8 cellular contexts compared by ENCODE assay signal in the genomic region with DNA sequence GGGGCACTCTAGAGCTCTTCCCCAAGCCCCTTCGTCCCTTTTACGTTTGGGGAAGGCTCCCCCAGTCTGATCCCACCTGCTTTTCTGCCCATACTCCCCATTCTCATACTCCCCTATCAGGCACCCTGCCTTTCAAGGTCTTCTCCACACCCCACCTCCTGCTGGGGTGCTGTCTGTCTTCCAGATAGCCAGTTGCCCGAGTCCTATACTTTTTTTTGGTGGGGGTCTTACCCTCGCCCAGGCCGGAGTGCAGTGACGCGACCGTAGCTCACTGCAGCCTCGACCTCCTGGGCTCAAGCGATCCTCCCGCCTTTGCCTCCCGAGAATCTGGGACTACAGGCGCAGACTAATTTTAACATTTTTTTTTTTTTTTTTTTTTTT. TPM values are rescaled to one million over a fixed set of nuclear protein-coding genes. Genes with fewer than 3 reads are reported as not detected.
A peak's percentile ranks its signal among the peaks of the same experiment; 100 is the strongest.
DNase-seq lines count a peak whose midpoint lies in the region; ATAC-seq, FAIRE-seq and TF ChIP-seq lines count a peak whose summit lies in the region.

No MANE protein-coding gene starts in this region.

- in situ Hi-C loops in ACHN (cut with HindIII; ENCODE audit: low pct_ligation_motif_present, low pct_unique_long_range_greater_than_20kb, low sequenced_read_pairs), result no loop called here

- POLR2A ChIA-PET in A549 (lab: Yijun Ruan, JAX) (interaction anchor here (1.0 to 2.5 kb wide), 7 partner anchors 18 to 117 kb away, joined by 3 to 16 read pairs (median 6); partner anchors contain the start of genes METTL27 and MLXIPL), HCT116 (lab: Charles Lee) (interaction anchor here (0.5 to 5.8 kb wide), 12 partner anchors 23 to 240 kb away, joined by 3 to 43 read pairs (median 6); partner anchors contain the start of genes CLDN4 and METTL27), MCF 10A (lab: Yijun Ruan, JAX) (interaction anchor here (0.7 to 3.0 kb wide), 14 partner anchors 20 to 218 kb away, joined by 3 to 28 read pairs (median 8); partner anchors contain the start of genes BAZ1B, METTL27, STX1A and TBL2)

- intact Hi-C loops in HCT116 (cut with micrococcal nuclease), result loop anchor here (10.0 kb wide), 1 partner anchor 415 kb away; the partner anchor contains the start of genes FKBP6 and TRIM50
- intact Hi-C loops in MCF 10A (cut with micrococcal nuclease), result no loop called here

- no peak for DNase-seq in A549 (ENCODE audit: low read depth in 1 of 2, low spot score in 1 of 2)
- no peak for DNase-seq in HCT116 (ENCODE audit: low read depth, low spot score)
- DNase-seq in MCF 10A (ENCODE audit: unreplicated experiment), result no peak
- DNase-seq in ACHN, result no peak
- DNase-seq in globus pallidus (ENCODE audit: low spot score), result no peak
- no peak for DNase-seq in cortex of kidney (lab: John Stamatoyannopoulos, UW)
- DNase-seq in OCI-M1 (lab: John Stamatoyannopoulos, UW), result no peak

- H3K27ac ChIP-seq in A549 (peak overlapping the region; percentile 88 to 96), HCT116 (ENCODE audit: low read depth, low read length) (peak overlapping the region; percentile 94), mucosa of rectum (ENCODE audit: low read depth in 2 of 2, low read length in 2 of 2) (peak overlapping the region; percentile 99)

- H3K27me3 ChIP-seq in HCT116 (ENCODE audit: insufficient read depth, low read length) (no peaks in the 10 kb centered on the region), mucosa of rectum (ENCODE audit: control insufficient read depth in 2 of 2, insufficient read depth in 2 of 2, low read length in 2 of 2) (no peaks in the 10 kb centered on the region)

- H3K4me1 ChIP-seq in A549, result peaks cover 24% of the 10 kb centered on the region
- H3K4me1 ChIP-seq in HCT116 (ENCODE audit: control insufficient read depth in 1 of 2, insufficient read depth in 2 of 2, low read length in 2 of 2), result peaks cover 57 to 89% of the 10 kb centered on the region in 2 experiments
- H3K4me1 ChIP-seq in mucosa of rectum (ENCODE audit: control insufficient read depth in 2 of 2, insufficient read depth in 2 of 2, low read length in 2 of 2), result peaks cover 38 to 65% of the 10 kb centered on the region in 2 donors

- FAIRE-seq in A549 (lab: Jason Lieb, UNC), result no peak

- H3K9me3 Mint-ChIP-seq in MCF 10A (ENCODE audit: unreplicated experiment), result no peaks in the 10 kb centered on the region

- TSS peak; percentile 83 for BruUV-seq in HCT116 (replicated peaks; lab: Mats Ljungman, UMichigan)
- BruUV-seq in MCF 10A (replicated peaks; lab: Mats Ljungman, UMichigan), result TSS peak; percentile 81

- H2AFZ ChIP-seq in HCT116 (ENCODE audit: low read depth, low read length, poor library complexity, severe bottlenecking), result no peak overlapping the region

- H3K9me3 ChIP-seq in A549 (no peaks in the 10 kb centered on the region), HCT116 (ENCODE audit: control insufficient read depth in 1 of 2, insufficient read depth in 1 of 2, low read depth in 1 of 2, low read length in 2 of 2) (no peaks in the 10 kb centered on the region), mucosa of rectum (ENCODE audit: control insufficient read depth in 2 of 2, low read length in 2 of 2) (no peaks in the 10 kb centered on the region)

- TF ChIP-seq RAD21 in A549 (conservative IDR thresholded peaks at IDR 0.05 in 1 of 2, IDR thresholded peaks at IDR 0.05 in 1 of 2) (no peak), HCT116 (IDR thresholded peaks at IDR 0.05; ENCODE audit: low read depth) (no peak)

- RAD21 ChIA-PET in HCT116 (lab: Charles Lee; ENCODE audit: low non-redundant PET in 1 of 2, low total read pairs in 2 of 2, uncharacterized antibody in 2 of 2, unreplicated experiment in 2 of 2), result no interaction called here

- peaks cover 8% of the 10 kb centered on the region; the same call in 1 of the 2 replicates for H4K20me1 ChIP-seq in HCT116 (ENCODE audit: insufficient read depth)

- H3K4me3 ChIP-seq in A549 (peak overlapping the region; percentile 78), HCT116 (replicated peaks in 1 of 2; ENCODE audit: low read depth in 1 of 2, low read length in 2 of 2) (peak overlapping the region; percentile 81 to 91), mucosa of rectum (ENCODE audit: low read length in 2 of 2) (peak overlapping the region; percentile 85)

- 0 out of 6 replicates have a peak, but pooled peaks of 1 of the 2 experiments have one; percentile 1 for ATAC-seq in A549
- no peak for ATAC-seq in HCT116

- peak overlapping the region; percentile 94 for H3K27ac Mint-ChIP-seq in MCF 10A (ENCODE audit: low read depth, unreplicated experiment)

- peak overlapping the region; percentile 91 for H3K4me3 Mint-ChIP-seq in MCF 10A (ENCODE audit: unreplicated experiment)

- H3K36me3 ChIP-seq in HCT116 (ENCODE audit: control insufficient read depth in 1 of 2, insufficient read depth in 2 of 2, low read length in 2 of 2) (peaks cover 7 to 22% of the 10 kb centered on the region in 2 experiments; a peak in 1 of 4 replicates), mucosa of rectum (ENCODE audit: control insufficient read depth in 2 of 2, insufficient read depth in 2 of 2, low read length in 2 of 2) (peaks cover 18 to 21% of the 10 kb centered on the region in 2 donors)

- no peaks in the 10 kb centered on the region for H3K9me2 ChIP-seq in HCT116 (ENCODE audit: insufficient read depth)

- peaks cover 19% of the 10 kb centered on the region for H3K36me3 Mint-ChIP-seq in MCF 10A (ENCODE audit: insufficient read depth, unreplicated experiment)

- CTCF ChIA-PET in A549 (lab: Yijun Ruan, JAX) (interaction anchor here (0.6 to 12.2 kb wide), 6 partner anchors 33 to 244 kb away, joined by 3 to 273 read pairs (median 4); no protein-coding TSS in a partner anchor), HCT116 (lab: Charles Lee) (interaction anchor here (1.3 to 1.9 kb wide), 3 partner anchors 110 to 132 kb away, joined by 3 to 5 read pairs (median 3); no protein-coding TSS in a partner anchor), MCF 10A (lab: Yijun Ruan, JAX) (interaction anchor here (0.6 to 5.0 kb wide), 8 partner anchors 10 to 234 kb away, joined by 3 to 35 read pairs (median 4); no protein-coding TSS in a partner anchor)

- no peak for TF ChIP-seq EP300 in A549 (IDR thresholded peaks at IDR 0.05)

- H3K4me1 Mint-ChIP-seq in MCF 10A (ENCODE audit: insufficient read depth, unreplicated experiment), result peaks cover 13% of the 10 kb centered on the region

- 63% methylated on average over 13 of the region's 13 CpGs for WGBS in A549 (ENCODE audit: missing lambda C conversion rate)

- H3K27me3 Mint-ChIP-seq in MCF 10A (ENCODE audit: insufficient read depth, unreplicated experiment), result no peaks in the 10 kb centered on the region

- TF ChIP-seq POLR2A in A549 (IDR thresholded peaks at IDR 0.05; ENCODE audit: low read length) (no peak), HCT116 (IDR thresholded peaks at IDR 0.05; ENCODE audit: borderline replicate concordance, extremely low read depth, insufficient read depth, insufficient read length) (no peak)

- peaks cover 32% of the 10 kb centered on the region for H3K79me2 ChIP-seq in HCT116 (ENCODE audit: insufficient read depth, low read length)

- TF ChIP-seq CTCF in A549 (IDR thresholded peaks at IDR 0.05), result no peak
- no peak for TF ChIP-seq CTCF in HCT116 (IDR thresholded peaks at IDR 0.05 in 2 of 3, conservative IDR thresholded peaks at IDR 0.05 in 1 of 3; ENCODE audit: borderline replicate concordance in 1 of 3, insufficient read depth in 1 of 3, low read depth in 2 of 3, low read length in 2 of 3)
- no peak for TF ChIP-seq CTCF in MCF 10A (IDR thresholded peaks at IDR 0.05; ENCODE audit: unreplicated experiment)

- H3K9ac ChIP-seq in HCT116 (ENCODE audit: low read length) (peak overlapping the region; percentile 95), mucosa of rectum (ENCODE audit: low read depth in 1 of 2, low read length in 2 of 2) (peak overlapping the region; percentile 97 to 99)

- peak overlapping the region; percentile 77 for H3K4me2 ChIP-seq in A549
- peak overlapping the region; percentile 95 for H3K4me2 ChIP-seq in HCT116 (ENCODE audit: low read length)

RNA-seq across cellular contexts. Expression of gene ABHD11, which starts 0.8 kb away (rescaled TPM):
- 8.1 and 10.4 TPM in 2 replicates for polyA plus RNA-seq in A549 (2011; rRNA removed)
- polyA plus RNA-seq in A549 (2012; cell fraction: cytosol; rRNA removed), result 29.2 and 33.7 TPM in 2 replicates
- 36.0 and 40.6 TPM in 2 replicates for polyA plus RNA-seq in A549 (2012; cell fraction: nucleus; rRNA removed)
- polyA plus RNA-seq in A549 (2017; fragmentation: RNase III; extraction: RNeasy Plus Mini Kit Qiagen cat#74134 plus additional on column Dnase treatment), result 13.7 to 15.2 TPM (median 15.1 TPM) in 3 replicates
- 14.5 and 18.2 TPM in 2 replicates for polyA minus RNA-seq in A549 (2011; rRNA and poly(A)+ RNA removed)
- 69.8 TPM for total RNA-seq in HCT116 (2021; ENCODE audit: unreplicated experiment)
- 56.8 and 61.1 TPM in 2 replicates for polyA plus RNA-seq in HCT116 (2012)
- 15.3 and 18.9 TPM in 2 replicates for total RNA-seq in MCF 10A (2022)

RNA-seq across cellular contexts. Expression of gene STX1A, which starts 19.9 kb away (rescaled TPM):
- polyA plus RNA-seq in A549 (2011; rRNA removed) (72.9 and 81.7 TPM in 2 replicates), A549 (2017; fragmentation: RNase III; extraction: RNeasy Plus Mini Kit Qiagen cat#74134 plus additional on column Dnase treatment) (48.3 to 59.0 TPM (median 49.2 TPM) in 3 replicates)
- 83.3 and 90.6 TPM in 2 replicates for polyA plus RNA-seq in A549 (2012; cell fraction: cytosol; rRNA removed)
- polyA plus RNA-seq in A549 (2012; cell fraction: nucleus; rRNA removed), result 316 and 405 TPM in 2 replicates
- 53.0 and 59.8 TPM in 2 replicates for polyA minus RNA-seq in A549 (2011; rRNA and poly(A)+ RNA removed)
- total RNA-seq in HCT116 (2021; ENCODE audit: unreplicated experiment) (39.4 TPM), MCF 10A (2022) (21.9 and 24.2 TPM in 2 replicates)
- polyA plus RNA-seq in HCT116 (2012), result 41.2 and 46.8 TPM in 2 replicates

RNA-seq across cellular contexts. Expression of gene CLDN3, which starts 30.7 kb away (rescaled TPM):
- polyA plus RNA-seq in A549 (2011; rRNA removed) (1.2 and 1.7 TPM in 2 replicates), A549 (2017; fragmentation: RNase III; extraction: RNeasy Plus Mini Kit Qiagen cat#74134 plus additional on column Dnase treatment) (2.0 to 2.6 TPM (median 2.0 TPM) in 3 replicates)
- polyA plus RNA-seq in A549 (2012; cell fraction: cytosol; rRNA removed), result 4.5 and 6.5 TPM in 2 replicates
- 6.5 and 10.8 TPM in 2 replicates for polyA plus RNA-seq in A549 (2012; cell fraction: nucleus; rRNA removed)
- 0.39 and 0.95 TPM in 2 replicates for polyA minus RNA-seq in A549 (2011; rRNA and poly(A)+ RNA removed)
- total RNA-seq in HCT116 (2021; ENCODE audit: unreplicated experiment) (19.2 TPM), MCF 10A (2022) (not detected in 2 replicates)
- polyA plus RNA-seq in HCT116 (2012), result 41.6 and 56.2 TPM in 2 replicates

RNA-seq across cellular contexts. Expression of gene BUD23, which starts 56.0 kb away (rescaled TPM):
- polyA plus RNA-seq in A549 (2011; rRNA removed) (131 and 161 TPM in 2 replicates), A549 (2017; fragmentation: RNase III; extraction: RNeasy Plus Mini Kit Qiagen cat#74134 plus additional on column Dnase treatment) (130 to 145 TPM (median 134 TPM) in 3 replicates)
- 174 and 207 TPM in 2 replicates for polyA plus RNA-seq in A549 (2012; cell fraction: cytosol; rRNA removed)
- 105 and 131 TPM in 2 replicates for polyA plus RNA-seq in A549 (2012; cell fraction: nucleus; rRNA removed)
- 64.7 and 68.8 TPM in 2 replicates for polyA minus RNA-seq in A549 (2011; rRNA and poly(A)+ RNA removed)
- total RNA-seq in HCT116 (2021; ENCODE audit: unreplicated experiment) (168 TPM), MCF 10A (2022) (71.5 and 81.9 TPM in 2 replicates)
- polyA plus RNA-seq in HCT116 (2012), result 148 and 164 TPM in 2 replicates

RNA-seq across cellular contexts. Expression of gene DNAJC30, which starts 56.1 kb away (rescaled TPM):
- polyA plus RNA-seq in A549 (2011; rRNA removed), result 5.2 and 5.7 TPM in 2 replicates
- 8.1 and 12.9 TPM in 2 replicates for polyA plus RNA-seq in A549 (2012; cell fraction: cytosol; rRNA removed)
- 11.4 and 13.4 TPM in 2 replicates for polyA plus RNA-seq in A549 (2012; cell fraction: nucleus; rRNA removed)
- polyA plus RNA-seq in A549 (2017; fragmentation: RNase III; extraction: RNeasy Plus Mini Kit Qiagen cat#74134 plus additional on column Dnase treatment), result 8.9 to 10.1 TPM (median 9.3 TPM) in 3 replicates
- polyA minus RNA-seq in A549 (2011; rRNA and poly(A)+ RNA removed), result 4.0 and 5.4 TPM in 2 replicates
- total RNA-seq in HCT116 (2021; ENCODE audit: unreplicated experiment), result 8.5 TPM
- polyA plus RNA-seq in HCT116 (2012), result 3.4 and 5.1 TPM in 2 replicates
- total RNA-seq in MCF 10A (2022), result 11.0 and 11.4 TPM in 2 replicates

Comparison
In these comparisons a context has a peak if more than half of its experiments do, and no peak if none do; other contexts are left out.
1. RNA of gene CLDN3, which starts 30.7 kb away (total RNA-seq): 19.2 TPM in HCT116 (single experiment); not detected in MCF 10A; every median in the first group is over 10 times any median in the second.
2. Peak in every context shown above with its lines, with median percentiles within 50 percentile points of each other: H3K27ac ChIP-seq and H3K4me3 ChIP-seq.